23 cellular contexts compared by ENCODE assay signal in the genomic region with DNA sequence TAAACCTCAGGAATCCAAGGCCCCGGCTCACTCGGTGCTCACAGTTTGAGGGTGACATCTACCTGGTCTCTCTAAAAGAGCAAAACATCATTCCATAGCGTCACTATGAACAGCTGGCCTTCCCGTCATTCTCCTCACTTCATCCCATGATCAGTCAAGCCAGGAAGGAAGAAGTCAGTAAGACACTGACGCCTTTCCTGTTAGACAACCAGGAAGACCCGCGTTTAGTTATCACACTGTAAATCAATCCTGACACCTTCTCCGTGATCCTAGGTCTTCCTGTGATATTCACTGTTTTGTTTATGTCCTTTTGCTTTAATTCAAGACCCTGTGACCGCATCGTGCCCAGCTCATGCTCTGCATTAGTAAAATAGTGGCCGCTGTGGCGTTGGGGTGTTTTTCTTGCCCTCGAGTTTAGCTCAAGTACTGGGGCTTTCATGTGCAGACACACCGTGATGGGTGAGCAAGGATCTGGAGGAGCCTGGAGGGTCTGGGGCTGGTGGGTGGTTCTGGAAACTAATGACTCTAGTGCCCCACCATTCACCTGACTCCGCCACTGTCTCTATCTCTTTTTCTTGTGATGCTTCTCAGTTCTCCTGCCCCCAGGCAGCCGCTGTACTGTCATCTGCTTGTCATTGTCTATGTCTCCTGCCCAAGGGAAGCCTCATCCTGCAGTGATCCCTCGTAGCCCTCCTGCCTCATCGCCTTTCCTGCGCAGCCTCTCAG. TPM values are rescaled to one million over a fixed set of nuclear protein-coding genes. Genes with fewer than 3 reads are reported as not detected.
DNase-seq lines count a peak whose midpoint lies in the region; ATAC-seq, FAIRE-seq and TF ChIP-seq lines count a peak whose summit lies in the region.
"Had no signal": no experiment of that assay in that cellular context is flagged by ENCODE, and none has a peak within 500 bp of the region (broad histone marks: within the 10 kb centered on the region; RNA-seq: fewer than 3 reads in every experiment).

No MANE protein-coding gene starts in this region.

- no peak overlapping the region for H3K27ac Mint-ChIP-seq in chondrocyte (ENCODE audit: unreplicated experiment)
- H3K27ac Mint-ChIP-seq: CD4-positive, CD25-positive, alpha-beta regulatory T cell; HFFc6 had no signal

- H3K4me3 ChIP-seq in right lobe of liver (no peak overlapping the region), HepG2 (replicated peaks in 1 of 3; ENCODE audit: insufficient read depth in 1 of 3, low read depth in 2 of 3, low read length in 3 of 3) (no peak overlapping the region), upper lobe of left lung (no peak overlapping the region), gastrocnemius medialis (no peak overlapping the region)
- H3K4me3 ChIP-seq: GM12878, HAP-1, MG63 had no signal

- H3K36me3 ChIP-seq in right lobe of liver (no peaks in the 10 kb centered on the region), HepG2 (replicated peaks in 1 of 2; ENCODE audit: control insufficient read depth in 1 of 2, insufficient read depth in 2 of 2, low read length in 2 of 2) (no peaks in the 10 kb centered on the region), upper lobe of left lung (no peaks in the 10 kb centered on the region), gastrocnemius medialis (no peaks in the 10 kb centered on the region)
- H3K36me3 ChIP-seq: HAP-1, MG63 had no signal

- TF ChIP-seq CTCF in right lobe of liver (IDR thresholded peaks at IDR 0.05), result no peak
- no peak for TF ChIP-seq CTCF in HepG2 (CRISPR knock-in tag; IDR thresholded peaks at IDR 0.05)
- no peak for TF ChIP-seq CTCF in chondrocyte (IDR thresholded peaks at IDR 0.05)
- TF ChIP-seq CTCF in upper lobe of left lung (IDR thresholded peaks at IDR 0.05), result no peak
- TF ChIP-seq CTCF in gastrocnemius medialis (IDR thresholded peaks at IDR 0.05 in 4 of 5, conservative IDR thresholded peaks at IDR 0.05 in 1 of 5), result no peak

- H3K4me1 Mint-ChIP-seq in chondrocyte (ENCODE audit: low read depth), result no peaks in the 10 kb centered on the region

- DNase-seq in right lobe of liver, result no peak
- no peak for DNase-seq in HepG2 (ENCODE audit: low spot score)
- DNase-seq in chondrocyte (ENCODE audit: low spot score), result peak; percentile 42
- peak; percentile 51 to 75 for DNase-seq in lung microvascular endothelial cell (ENCODE audit: low read depth in 2 of 2)
- no peak for DNase-seq in upper lobe of left lung
- DNase-seq in inferior parietal cortex (ENCODE audit: extremely low spot score), result no peak
- DNase-seq in DMS79 (lab: John Stamatoyannopoulos, UW), result no peak
- no peak for DNase-seq in gastrocnemius medialis
- DNase-seq: 8988T; CD4-positive, CD25-positive, alpha-beta regulatory T cell; GDM1; GOT3; HFFc6; KG1; MG63; NCI-H1105 treated with DMSO at 0.1 percent for 48 hours; NCI-H1930; NCI-H2107; NCI-H446 treated with DMSO at 0.1 percent for 48 hours; NCI-H526 treated with DMSO at 0.1 percent for 48 hours; Right ventricle myocardium superior had no signal

- H3K27me3 ChIP-seq in right lobe of liver, result no peaks in the 10 kb centered on the region
- peaks cover 0 to 20% of the 10 kb centered on the region in 2 experiments; a peak in 2 of 5 replicates for H3K27me3 ChIP-seq in HepG2 (ENCODE audit: control insufficient read depth in 1 of 2, insufficient read depth in 2 of 2, low read length in 2 of 2)
- H3K27me3 ChIP-seq in upper lobe of left lung, result no peaks in the 10 kb centered on the region
- no peaks in the 10 kb centered on the region for H3K27me3 ChIP-seq in gastrocnemius medialis
- H3K27me3 ChIP-seq: MG63 had no signal

- POLR2A ChIA-PET in HepG2 (lab: Yijun Ruan, JAX), result no interaction called here

- H3K4me1 ChIP-seq in right lobe of liver, result peaks cover 0 to 8% (median 0%) of the 10 kb centered on the region in 4 donors
- H3K4me1 ChIP-seq in HepG2 (ENCODE audit: insufficient read depth, low read length), result peaks cover 35% of the 10 kb centered on the region
- H3K4me1 ChIP-seq in upper lobe of left lung, result peaks cover 0 to 4% (median 0%) of the 10 kb centered on the region in 4 donors
- no peaks in the 10 kb centered on the region for H3K4me1 ChIP-seq in gastrocnemius medialis
- H3K4me1 ChIP-seq: HAP-1 had no signal

- no peak for FAIRE-seq in HepG2 (lab: Jason Lieb, UNC)
- FAIRE-seq: GM12878 had no signal

- no peak for TF ChIP-seq RAD21 in HepG2 (CRISPR knock-in tag; IDR thresholded peaks at IDR 0.05)

- TF ChIP-seq EP300 in HepG2 (IDR thresholded peaks at IDR 0.05; ENCODE audit: low read depth in 2 of 2, low read length in 2 of 2), result no peak
- no peak for TF ChIP-seq EP300 in HepG2 (CRISPR knock-in tag; IDR thresholded peaks at IDR 0.05; ENCODE audit: borderline replicate concordance)
- TF ChIP-seq EP300 in upper lobe of left lung (IDR thresholded peaks at IDR 0.05), result peak in 3 of 4 donors; percentile 63 to 82 (median 65)

- peaks cover 3% of the 10 kb centered on the region for H3K27me3 Mint-ChIP-seq in chondrocyte (ENCODE audit: low read depth)

- TF ChIP-seq POLR2A in right lobe of liver (IDR thresholded peaks at IDR 0.05) (no peak), HepG2 (IDR thresholded peaks at IDR 0.05; ENCODE audit: insufficient read depth in 1 of 2, low read depth in 2 of 2, low read length in 2 of 2) (no peak), upper lobe of left lung (IDR thresholded peaks at IDR 0.05) (no peak), gastrocnemius medialis (IDR thresholded peaks at IDR 0.05) (no peak)

- H3K27ac ChIP-seq in right lobe of liver (no peak overlapping the region), HepG2 (ENCODE audit: extremely low read length, insufficient read depth, low read length) (no peak overlapping the region), upper lobe of left lung (peak overlapping the region in 1 of 4 donors; percentile 46), gastrocnemius medialis (no peak overlapping the region)

- no peaks in the 10 kb centered on the region for H4K20me1 ChIP-seq in HepG2 (ENCODE audit: insufficient read depth, low read length)

- H3K4me3 Mint-ChIP-seq in chondrocyte (ENCODE audit: unreplicated experiment), result no peak overlapping the region
- H3K4me3 Mint-ChIP-seq: CD4-positive, CD25-positive, alpha-beta regulatory T cell; HFFc6 had no signal

- WGBS in right lobe of liver (ENCODE audit: insufficient coverage, low coverage, low lambda C conversion rate, missing lambda C conversion rate), result 71% methylated on average over 12 of the region's 19 CpGs
- WGBS in HepG2 (ENCODE audit: low lambda C conversion rate), result 67% methylated on average over 19 of the region's 19 CpGs
- 73 to 74% methylated on average over 18 to 19 of the region's 19 CpGs for WGBS in upper lobe of left lung, 2 donors

- no peaks in the 10 kb centered on the region for H3K9me3 ChIP-seq in right lobe of liver
- H3K9me3 ChIP-seq in HepG2 (ENCODE audit: low read length), result no peaks in the 10 kb centered on the region
- no peaks in the 10 kb centered on the region for H3K9me3 ChIP-seq in upper lobe of left lung
- no peaks in the 10 kb centered on the region for H3K9me3 ChIP-seq in gastrocnemius medialis
- H3K9me3 ChIP-seq: HAP-1, MG63 had no signal

- CTCF ChIA-PET in HepG2 (lab: Yijun Ruan, JAX; ENCODE audit: low intra/inter-chr PET ratio, low total read pairs), result no interaction called here

- H3K4me2 ChIP-seq in HepG2 (ENCODE audit: low read depth, low read length), result no peak overlapping the region

- ATAC-seq in right lobe of liver (peak in 3 of 4 donors; percentile 20 to 22 (median 21)), HepG2 (no peak), upper lobe of left lung (ENCODE audit: low FRiP score in 2 of 2) (no peak), gastrocnemius medialis (no peak)
- ATAC-seq: GM12878 had no signal

- H3K9me3 Mint-ChIP-seq in chondrocyte (ENCODE audit: low read depth), result no peaks in the 10 kb centered on the region
- H3K9me3 Mint-ChIP-seq: CD4-positive, CD25-positive, alpha-beta regulatory T cell; HFFc6 had no signal

- no peaks in the 10 kb centered on the region for H3K36me3 Mint-ChIP-seq in chondrocyte (ENCODE audit: low read depth)
- H3K36me3 Mint-ChIP-seq: CD4-positive, CD25-positive, alpha-beta regulatory T cell had no signal

- no TSS peak for BruUV-seq in HepG2 (replicated peaks; lab: Mats Ljungman, UMichigan)

- in situ Hi-C loops in HepG2 (cut with HindIII; ENCODE audit: extremely low pct_ligation_motif_present, low pct_unique_long_range_greater_than_20kb) (loop anchor here (25.0 kb wide), 1 partner anchor 351 kb away; no protein-coding TSS in a partner anchor), gastrocnemius medialis (cut with MboI; ENCODE audit: low sequenced_read_pairs in 4 of 4) (loop anchor here in 1 of 4 donors (25.0 kb wide), 3 partner anchors 101 to 476 kb away; partner anchors contain the start of genes CLDN22 and CLDN24)

- no peak overlapping the region for H3K9ac ChIP-seq in HepG2 (ENCODE audit: insufficient read depth, low read depth, low read length)

- intact Hi-C loops in right lobe of liver (cut with DNase I), result no loop called here
- intact Hi-C loops in HepG2 (cut with micrococcal nuclease; ENCODE audit: unreplicated experiment), result no loop called here
- intact Hi-C loops in gastrocnemius medialis (cut with DNase I; ENCODE audit: low total_unique reads), result no loop called here

- H2AFZ ChIP-seq in HepG2 (ENCODE audit: low read length), result no peak overlapping the region

- no peaks in the 10 kb centered on the region for H3K79me2 ChIP-seq in HepG2 (ENCODE audit: insufficient read depth, low read length)

RNA-seq across cellular contexts. Expression of gene CDKN2AIP, which starts 31.4 kb away (rescaled TPM):
- 10 to 100 TPM in 1 of 6 experiments, 1 to 10 TPM in 5; 5.6 to 10.6 (median 6.8) TPM for total RNA-seq in right lobe of liver
- total RNA-seq in HepG2 (2016; rRNA removed; fragmentation: Illumina TruSeq; extraction: Trizol), result 18.7 and 21.4 TPM in 2 replicates
- 2.2 and 3.1 TPM in 2 replicates for total RNA-seq in HepG2 (2016; cell fraction: cytosol; rRNA removed; fragmentation: Illumina TruSeq; extraction: Trizol; ENCODE audit: low read depth)
- total RNA-seq in HepG2 (2016; cell fraction: insoluble cytoplasmic fraction; rRNA removed; fragmentation: Illumina TruSeq; extraction: Trizol), result 18.5 and 22.0 TPM in 2 replicates
- total RNA-seq in HepG2 (2016; cell fraction: membrane; rRNA removed; fragmentation: Illumina TruSeq; extraction: Trizol), result 7.9 and 8.4 TPM in 2 replicates
- total RNA-seq in HepG2 (2016; cell fraction: nucleus; rRNA removed; fragmentation: Illumina TruSeq; extraction: Trizol), result 24.3 and 25.6 TPM in 2 replicates
- polyA plus RNA-seq in HepG2 (2011; rRNA removed), result 14.1 and 17.0 TPM in 2 replicates
- 7.8 and 10.0 TPM in 2 replicates for polyA plus RNA-seq in HepG2 (2011; cell fraction: cytosol; rRNA removed)
- 10.9 and 11.0 TPM in 2 replicates for polyA plus RNA-seq in HepG2 (2011; cell fraction: nucleus; rRNA removed)
- 13.3 and 14.9 TPM in 2 replicates for polyA plus RNA-seq in HepG2 (2012)
- 1.8 and 2.0 TPM in 2 replicates for polyA plus RNA-seq in HepG2 (2016; cell fraction: cytosol; fragmentation: Illumina TruSeq; extraction: Trizol; ENCODE audit: low read depth)
- polyA plus RNA-seq in HepG2 (2016; cell fraction: insoluble cytoplasmic fraction; fragmentation: Illumina TruSeq; extraction: Trizol; ENCODE audit: low read depth), result 24.1 and 24.4 TPM in 2 replicates
- 5.4 TPM in 2 replicates for polyA plus RNA-seq in HepG2 (2016; cell fraction: membrane; fragmentation: Illumina TruSeq; extraction: Trizol; ENCODE audit: low read depth)
- polyA plus RNA-seq in HepG2 (2016; cell fraction: nucleus; fragmentation: Illumina TruSeq; extraction: Trizol; ENCODE audit: insufficient read depth, low read depth), result 21.6 and 21.7 TPM in 2 replicates
- polyA minus RNA-seq in HepG2 (2011; rRNA and poly(A)+ RNA removed; ENCODE audit: low replicate concordance), result 11.8 and 17.2 TPM in 2 replicates
- polyA minus RNA-seq in HepG2 (2011; cell fraction: cytosol; rRNA and poly(A)+ RNA removed), result 8.8 and 10.6 TPM in 2 replicates
- polyA minus RNA-seq in HepG2 (2011; cell fraction: nucleus; rRNA and poly(A)+ RNA removed), result 65.3 and 67.1 TPM in 2 replicates
- total RNA-seq in chondrocyte, result 9.4 to 11.8 TPM (median 10.7 TPM) in 3 replicates
- 10.2 and 13.7 TPM in 2 replicates for total RNA-seq in lung microvascular endothelial cell
- 10 to 100 TPM in 5 of 6 donors, 1 to 10 TPM in 1; 7.8 to 25.7 (median 15.6) TPM for total RNA-seq in upper lobe of left lung
- 10 to 100 TPM in 3 of 4 donors, 1 to 10 TPM in 1; 9.2 to 17.3 (median 12.2) TPM for total RNA-seq in gastrocnemius medialis

Comparison
In these comparisons a context has a peak if more than half of its experiments do, and no peak if none do; other contexts are left out.
1. ATAC-seq: peak in right lobe of liver (3 of 4); none in HepG2 (single experiment), upper lobe of left lung (0 of 2) and gastrocnemius medialis (0 of 2).
2. DNase-seq: peak in chondrocyte (single experiment) and lung microvascular endothelial cell (2 of 2); none in right lobe of liver (0 of 3), HepG2 (single experiment), upper lobe of left lung (0 of 2), inferior parietal cortex (single experiment), DMS79 (single experiment) and gastrocnemius medialis (0 of 2).